8 cellular contexts compared by ENCODE assay signal in the genomic region with DNA sequence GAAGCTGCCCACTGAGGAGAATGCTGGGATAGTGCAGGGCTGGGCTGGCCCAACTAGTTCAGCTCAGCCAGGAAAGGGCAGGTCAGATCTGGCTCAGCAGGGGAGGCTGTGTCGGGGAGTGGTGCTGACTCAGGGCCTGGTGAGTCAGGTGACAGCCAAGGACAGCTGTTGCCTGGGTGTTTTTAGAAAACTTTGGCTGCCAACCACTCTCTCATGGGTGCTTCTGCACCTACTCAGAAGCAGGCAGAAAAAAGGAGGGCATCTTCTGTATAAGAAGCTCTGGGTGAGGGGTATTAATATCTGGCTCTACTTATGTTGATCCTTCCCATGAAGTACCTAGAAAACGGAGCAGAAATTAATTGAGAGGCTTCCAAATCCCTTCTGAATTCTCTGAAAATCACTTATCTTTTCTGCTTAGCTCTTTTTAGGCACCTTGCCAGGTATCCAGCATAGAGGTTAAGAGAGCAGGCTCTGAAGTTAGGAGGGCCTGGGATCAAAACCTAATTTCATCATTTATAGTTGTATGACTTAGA. TPM values are rescaled to one million over a fixed set of nuclear protein-coding genes. Genes with fewer than 3 reads are reported as not detected.
DNase-seq lines count a peak whose midpoint lies in the region; ATAC-seq, FAIRE-seq and TF ChIP-seq lines count a peak whose summit lies in the region.

No MANE protein-coding gene starts in this region.

- DNase-seq in BE2C = peak; percentile 68
- peak; percentile 91 for DNase-seq in HFFc6
- peak in 2 of 3 donors; percentile 82 to 89 for DNase-seq in Peyer's patch
- DNase-seq in bronchial epithelial cell (ENCODE audit: low read depth) = peak; percentile 96
- DNase-seq in stimulated activated CD8-positive, alpha-beta memory T cell treated with anti-CD3 and anti-CD28 coated beads, Interleukin-15, amount 100 ng/mL, for 48 hours (ENCODE audit: low read depth in 2 of 2) = peak; percentile 19 to 22
- DNase-seq in effector memory CD4-positive, alpha-beta T cell = no peak

- peaks cover 26% of the 10 kb centered on the region for H3K4me1 Mint-ChIP-seq in HFFc6 (ENCODE audit: low read depth)

- H3K27ac Mint-ChIP-seq in HFFc6 = peak overlapping the region; percentile 77

- H3K9ac ChIP-seq in liver (ENCODE audit: low read depth in 1 of 2, low read length in 2 of 2) = no peak overlapping the region

- no peaks in the 10 kb centered on the region for H3K36me3 ChIP-seq in BE2C
- no peaks in the 10 kb centered on the region for H3K36me3 ChIP-seq in Peyer's patch
- H3K36me3 ChIP-seq in bronchial epithelial cell (ENCODE audit: control insufficient read depth, insufficient read depth, low read length) = no peaks in the 10 kb centered on the region
- no peaks in the 10 kb centered on the region for H3K36me3 ChIP-seq in liver (ENCODE audit: control insufficient read depth in 4 of 4, insufficient read depth in 3 of 4, low read depth in 1 of 4, low read length in 3 of 4)
- H3K36me3 ChIP-seq in effector memory CD4-positive, alpha-beta T cell (ENCODE audit: control insufficient read depth, insufficient read depth, low read length) = no peaks in the 10 kb centered on the region

- H3K9me3 ChIP-seq in BE2C (no peaks in the 10 kb centered on the region), Peyer's patch (no peaks in the 10 kb centered on the region), liver (ENCODE audit: control insufficient read depth in 4 of 4, low read length in 3 of 4) (no peaks in the 10 kb centered on the region)
- H3K9me3 ChIP-seq in effector memory CD4-positive, alpha-beta T cell (ENCODE audit: control insufficient read depth, low read length) = no peaks in the 10 kb centered on the region

- H3K4me1 ChIP-seq in BE2C (peaks cover 15% of the 10 kb centered on the region), Peyer's patch (peaks cover 0 to 20% (median 0%) of the 10 kb centered on the region in 4 donors), liver (ENCODE audit: control insufficient read depth in 4 of 4, insufficient read depth in 4 of 4, low read length in 3 of 4) (peaks cover 0 to 10% (median 5%) of the 10 kb centered on the region in 4 donors)
- H3K4me1 ChIP-seq in effector memory CD4-positive, alpha-beta T cell (ENCODE audit: control insufficient read depth, insufficient read depth, low read length, poor library complexity, severe bottlenecking) = no peaks in the 10 kb centered on the region

- H3K4me3 ChIP-seq in BE2C (ENCODE audit: low read depth, low read length) = no peak overlapping the region
- H3K4me3 ChIP-seq in Peyer's patch = no peak overlapping the region
- no peak overlapping the region for H3K4me3 ChIP-seq in bronchial epithelial cell (ENCODE audit: low read depth, low read length)
- H3K4me3 ChIP-seq in liver (ENCODE audit: low read depth in 1 of 3, low read length in 3 of 3) = no peak overlapping the region
- no peak overlapping the region for H3K4me3 ChIP-seq in effector memory CD4-positive, alpha-beta T cell (ENCODE audit: insufficient read depth, low read depth, low read length, poor library complexity, severe bottlenecking)

- peak overlapping the region in 3 of 4 donors; percentile 56 to 74 (median 68) for H3K27ac ChIP-seq in Peyer's patch
- H3K27ac ChIP-seq in liver (ENCODE audit: low read depth in 1 of 2, low read length in 2 of 2) = peak overlapping the region; percentile 33 to 50
- no peak overlapping the region for H3K27ac ChIP-seq in effector memory CD4-positive, alpha-beta T cell (ENCODE audit: insufficient read depth, low read length, poor library complexity, severe bottlenecking)

- H3K4me3 Mint-ChIP-seq in HFFc6 = no peak overlapping the region

- no peaks in the 10 kb centered on the region for H3K9me3 Mint-ChIP-seq in HFFc6

- no peaks in the 10 kb centered on the region for H3K36me3 Mint-ChIP-seq in HFFc6 (ENCODE audit: low read depth)

- no peak for TF ChIP-seq RAD21 in liver (IDR thresholded peaks at IDR 0.05)

- no peak for FAIRE-seq in bronchial epithelial cell (lab: Jason Lieb, UNC)

- peaks cover 2% of the 10 kb centered on the region; the same call in 1 of the 2 replicates for H3K27me3 Mint-ChIP-seq in HFFc6 (ENCODE audit: insufficient read depth)

- no peaks in the 10 kb centered on the region for H3K27me3 ChIP-seq in BE2C
- no peaks in the 10 kb centered on the region for H3K27me3 ChIP-seq in Peyer's patch
- no peaks in the 10 kb centered on the region for H3K27me3 ChIP-seq in bronchial epithelial cell (ENCODE audit: control insufficient read depth, insufficient read depth, low read length)
- no peaks in the 10 kb centered on the region for H3K27me3 ChIP-seq in liver (ENCODE audit: control insufficient read depth in 4 of 4, insufficient read depth in 4 of 4, low read length in 3 of 4)
- H3K27me3 ChIP-seq in effector memory CD4-positive, alpha-beta T cell (replicated peaks; ENCODE audit: control insufficient read depth, insufficient read depth, low read length, poor library complexity, severe bottlenecking) = no peaks in the 10 kb centered on the region

- TF ChIP-seq POLR2A in Peyer's patch (IDR thresholded peaks at IDR 0.05) = no peak

- WGBS in liver = 21% methylated on average over 2 of the region's 2 CpGs

- TF ChIP-seq CTCF in BE2C (IDR thresholded peaks at IDR 0.05; ENCODE audit: low read depth, low read length) (no peak), HFFc6 (IDR thresholded peaks at IDR 0.05) (no peak), Peyer's patch (IDR thresholded peaks at IDR 0.05) (no peak), bronchial epithelial cell (IDR thresholded peaks at IDR 0.05; ENCODE audit: insufficient read depth, low read length, severe bottlenecking) (no peak), liver (IDR thresholded peaks at IDR 0.05; ENCODE audit: low read depth, low read length, missing input control) (no peak)

- no peak for ATAC-seq in GM18909 (IDR thresholded peaks at IDR 0.05; ENCODE audit: poor library complexity, unreplicated experiment)

TF ChIP-seq in liver, 16 proteins besides CTCF, POLR2A, EP300 and RAD21:
- TF ChIP-seq YY1 (IDR thresholded peaks at IDR 0.05) (peak; percentile 44), EGR1 (IDR thresholded peaks at IDR 0.05; ENCODE audit: low read depth in 2 of 2) (no peak), JUND (IDR thresholded peaks at IDR 0.05) (peak in 1 of 2 donors; percentile 46), HNF4A (conservative IDR thresholded peaks at IDR 0.05) (peak; percentile 8 to 52), RXRA (IDR thresholded peaks at IDR 0.05) (peak in 1 of 2 donors; percentile 58), TAF1 (conservative IDR thresholded peaks at IDR 0.05) (no peak)
- TF ChIP-seq, protein P1, sequence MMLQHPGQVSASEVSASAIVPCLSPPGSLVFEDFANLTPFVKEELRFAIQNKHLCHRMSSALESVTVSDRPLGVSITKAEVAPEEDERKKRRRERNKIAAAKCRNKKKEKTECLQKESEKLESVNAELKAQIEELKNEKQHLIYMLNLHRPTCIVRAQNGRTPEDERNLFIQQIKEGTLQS (IDR thresholded peaks at IDR 0.05) = no peak
- TF ChIP-seq, protein P2, sequence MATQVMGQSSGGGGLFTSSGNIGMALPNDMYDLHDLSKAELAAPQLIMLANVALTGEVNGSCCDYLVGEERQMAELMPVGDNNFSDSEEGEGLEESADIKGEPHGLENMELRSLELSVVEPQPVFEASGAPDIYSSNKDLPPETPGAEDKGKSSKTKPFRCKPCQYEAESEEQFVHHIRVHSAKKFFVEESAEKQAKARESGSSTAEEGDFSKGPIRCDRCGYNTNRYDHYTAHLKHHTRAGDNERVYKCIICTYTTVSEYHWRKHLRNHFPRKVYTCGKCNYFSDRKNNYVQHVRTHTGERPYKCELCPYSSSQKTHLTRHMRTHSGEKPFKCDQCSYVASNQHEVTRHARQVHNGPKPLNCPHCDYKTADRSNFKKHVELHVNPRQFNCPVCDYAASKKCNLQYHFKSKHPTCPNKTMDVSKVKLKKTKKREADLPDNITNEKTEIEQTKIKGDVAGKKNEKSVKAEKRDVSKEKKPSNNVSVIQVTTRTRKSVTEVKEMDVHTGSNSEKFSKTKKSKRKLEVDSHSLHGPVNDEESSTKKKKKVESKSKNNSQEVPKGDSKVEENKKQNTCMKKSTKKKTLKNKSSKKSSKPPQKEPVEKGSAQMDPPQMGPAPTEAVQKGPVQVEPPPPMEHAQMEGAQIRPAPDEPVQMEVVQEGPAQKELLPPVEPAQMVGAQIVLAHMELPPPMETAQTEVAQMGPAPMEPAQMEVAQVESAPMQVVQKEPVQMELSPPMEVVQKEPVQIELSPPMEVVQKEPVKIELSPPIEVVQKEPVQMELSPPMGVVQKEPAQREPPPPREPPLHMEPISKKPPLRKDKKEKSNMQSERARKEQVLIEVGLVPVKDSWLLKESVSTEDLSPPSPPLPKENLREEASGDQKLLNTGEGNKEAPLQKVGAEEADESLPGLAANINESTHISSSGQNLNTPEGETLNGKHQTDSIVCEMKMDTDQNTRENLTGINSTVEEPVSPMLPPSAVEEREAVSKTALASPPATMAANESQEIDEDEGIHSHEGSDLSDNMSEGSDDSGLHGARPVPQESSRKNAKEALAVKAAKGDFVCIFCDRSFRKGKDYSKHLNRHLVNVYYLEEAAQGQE (IDR thresholded peaks at IDR 0.05) = no peak

RNA-seq across cellular contexts. Expression of a gene that starts 15.6 kb away (rescaled TPM):
- 91.4 TPM for polyA plus RNA-seq in BE2C (2012; ENCODE audit: insufficient read depth, insufficient read length, low read depth)
- 100 to 1,000 TPM; 133 to 144 (median 136) TPM for total RNA-seq in HFFc6 (2021; fragmentation: NEBNext Ultra II Directional; extraction: Animal tissue kit (Norgen Biotek cat#: 25700))
- total RNA-seq in Peyer's patch (10 to 100 TPM; 61.9 to 95.6 (median 85.1) TPM), bronchial epithelial cell (308 and 654 TPM in 2 replicates), liver (10 to 100 TPM; 51.5 to 52.2 TPM)
- 10 to 100 TPM; 26.6 to 31.7 TPM for polyA plus RNA-seq in liver

RNA-seq across cellular contexts. Expression of a gene that starts 36.0 kb away (rescaled TPM):
- polyA plus RNA-seq in BE2C (2012; ENCODE audit: insufficient read depth, insufficient read length, low read depth) = 28.2 TPM
- 10 to 100 TPM; 18.0 to 21.1 (median 19.7) TPM for total RNA-seq in HFFc6 (2021; fragmentation: NEBNext Ultra II Directional; extraction: Animal tissue kit (Norgen Biotek cat#: 25700))
- total RNA-seq in Peyer's patch (10 to 100 TPM in 1 of 4 donors, 1 to 10 TPM in 2, under 1 TPM in 1; 0.70 to 71.0 (median 3.2) TPM), bronchial epithelial cell (1.6 and 2.4 TPM in 2 replicates), liver (under 1 TPM; 0.67 to 0.93 TPM)
- under 1 TPM; 0.26 to 0.68 TPM for polyA plus RNA-seq in liver

Comparison
In these comparisons a context has a peak if more than half of its experiments do, and no peak if none do; other contexts are left out.
1. DNase-seq: peak in BE2C (single experiment), HFFc6 (single experiment), Peyer's patch (2 of 3), bronchial epithelial cell (single experiment) and stimulated activated CD8-positive, alpha-beta memory T cell treated with anti-CD3 and anti-CD28 coated beads, Interleukin-15, amount 100 ng/mL, for 48 hours (2 of 2); none in effector memory CD4-positive, alpha-beta T cell (0 of 3).